34 cellular contexts compared by ENCODE assay signal in the genomic region with DNA sequence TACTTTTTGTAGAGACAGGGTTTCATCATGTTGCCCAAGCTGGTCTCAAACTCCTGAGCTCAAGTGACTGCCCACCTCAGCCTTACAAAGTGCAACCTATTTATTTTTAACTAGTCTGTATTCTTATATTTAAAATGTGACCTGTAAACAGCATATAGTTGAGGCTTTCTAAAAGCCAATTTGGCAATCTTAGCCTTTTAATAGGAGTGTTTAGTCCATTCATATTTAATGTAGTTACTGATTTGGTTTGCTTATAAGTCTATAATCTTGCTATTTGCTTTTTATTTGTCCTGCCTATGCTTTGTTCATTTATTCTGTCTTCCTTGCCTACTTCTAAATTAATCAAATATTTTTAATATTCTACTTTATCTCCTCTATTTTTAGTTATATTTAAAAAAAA.
"Had no signal": no experiment of that assay in that cellular context is flagged by ENCODE, and none has a peak within 500 bp of the region (broad histone marks: within the 10 kb centered on the region; RNA-seq: fewer than 3 reads in every experiment).

No MANE protein-coding gene starts in this region.

- DNase-seq: Karpas-422, Kasumi-1, MG63, MM.1S, MV-4-11, NCI-H1048, NCI-H1092, NCI-H1092 treated with DMSO at 0.1 percent for 48 hours, NCI-H1105, NCI-H1105 treated with DMSO at 0.1 percent for 48 hours, NCI-H1417, NCI-H1417 treated with DMSO at 0.1 percent for 48 hours, NCI-H1436, NCI-H1436 treated with DMSO at 0.1 percent for 48 hours, NCI-H146, NCI-H1694, NCI-H1694 treated with DMSO at 0.1 percent for 48 hours, NCI-H187, NCI-H187 treated with DMSO at 0.1 percent for 48 hours, NCI-H1930, NCI-H2029, NCI-H2029 treated with DMSO at 0.1 percent for 48 hours, NCI-H2081, NCI-H2081 treated with DMSO at 0.1 percent for 48 hours, NCI-H2107, NCI-H2171, NCI-H2171 treated with DMSO at 0.1 percent for 48 hours, NCI-H2227 treated with DMSO at 0.1 percent for 48 hours, NCI-H226, NCI-H345, NCI-H446, NCI-H446 treated with DMSO at 0.1 percent for 48 hours, NCI-H510A, NCI-H510A treated with DMSO at 0.1 percent for 48 hours had no signal

- H3K36me3 ChIP-seq: MG63 had no signal

- H3K4me3 ChIP-seq: MG63 had no signal

- H3K9me3 ChIP-seq: MG63 had no signal

- H3K27me3 ChIP-seq: MG63 had no signal
